10 cellular contexts compared by ENCODE assay signal in the genomic region with DNA sequence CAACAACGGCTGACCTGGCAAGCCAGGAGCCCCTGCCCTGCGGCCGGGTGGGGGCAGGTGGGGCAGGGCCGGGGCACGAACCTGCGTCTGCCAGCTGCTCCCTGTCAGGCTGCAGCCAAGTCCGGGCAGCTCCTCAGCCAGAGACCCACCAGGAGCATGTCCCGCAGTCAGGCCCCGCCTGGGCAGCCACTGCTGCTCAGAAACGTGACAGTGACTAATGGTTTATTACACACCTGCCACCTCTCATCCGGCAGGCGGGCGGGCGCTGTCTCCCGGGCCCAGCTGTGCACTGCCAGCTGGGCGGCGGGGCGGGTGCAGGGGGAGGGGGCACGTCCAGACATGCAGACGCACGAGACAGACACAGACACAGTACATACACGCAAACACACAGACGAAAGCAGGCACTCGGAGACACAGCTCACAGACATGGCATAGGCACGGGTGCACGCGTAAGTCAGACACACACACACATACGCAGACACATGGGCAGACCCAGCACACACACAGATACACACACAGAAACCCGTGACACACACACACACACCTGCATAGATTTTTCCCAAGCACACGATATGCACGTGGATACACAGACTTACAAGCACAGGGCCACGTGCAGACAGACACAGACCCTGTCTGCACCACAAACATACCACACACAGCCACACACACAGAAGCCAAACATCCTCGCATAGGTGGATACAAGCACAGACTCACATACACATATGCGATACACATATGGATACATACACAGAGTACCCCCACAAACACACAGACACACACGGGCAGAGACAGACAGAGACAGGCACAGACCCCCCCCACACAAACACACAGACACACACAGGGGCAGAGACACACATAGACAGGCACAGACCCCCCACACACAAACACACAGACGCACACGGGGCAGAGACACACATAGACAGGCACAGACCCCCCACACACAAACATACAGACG.
DNase-seq lines count a peak whose midpoint lies in the region; ATAC-seq and TF ChIP-seq lines count a peak whose summit lies in the region.
"Had no signal": no experiment of that assay in that cellular context is flagged by ENCODE, and none has a peak within 500 bp of the region (broad histone marks: within the 10 kb centered on the region; RNA-seq: fewer than 3 reads in every experiment).

No MANE protein-coding gene starts in this region.

- no peak for TF ChIP-seq CTCF in GM06990 (IDR thresholded peaks at IDR 0.05; ENCODE audit: insufficient read depth, low read length, poor library complexity, severe bottlenecking)
- TF ChIP-seq CTCF in neural progenitor cell (IDR thresholded peaks at IDR 0.05) = no peak

- no peak overlapping the region for H3K27ac ChIP-seq in neural progenitor cell

- no peak overlapping the region for H2AFZ ChIP-seq in neural progenitor cell (replicated peaks)

- H3K4me3 ChIP-seq in GM06990 (replicated peaks; ENCODE audit: low read depth, low read length) (no peak overlapping the region), neural progenitor cell (no peak overlapping the region)

- H3K27me3 Mint-ChIP-seq in neural progenitor cell (ENCODE audit: insufficient read depth, low read depth) = peaks cover 8% of the 10 kb centered on the region

- no peaks in the 10 kb centered on the region for H3K36me3 Mint-ChIP-seq in neural progenitor cell

- H3K9me3 Mint-ChIP-seq in neural progenitor cell = peaks cover 5% of the 10 kb centered on the region

- no peaks in the 10 kb centered on the region for H3K79me2 ChIP-seq in neural progenitor cell (ENCODE audit: low read depth)

- peaks cover 2% of the 10 kb centered on the region for H3F3A ChIP-seq in neural progenitor cell (ENCODE audit: low read depth)

- H3K9ac ChIP-seq in neural progenitor cell = no peak overlapping the region

- H3K36me3 ChIP-seq in GM06990 (ENCODE audit: control insufficient read depth, insufficient read depth, low read length) = no peaks in the 10 kb centered on the region
- H3K36me3 ChIP-seq in neural progenitor cell = no peaks in the 10 kb centered on the region

- peak overlapping the region; percentile 22 for H3K27ac Mint-ChIP-seq in neural progenitor cell

- H3K4me3 Mint-ChIP-seq in neural progenitor cell = no peak overlapping the region

- H3K9me3 ChIP-seq in neural progenitor cell (ENCODE audit: low read depth) = no peaks in the 10 kb centered on the region

- no peak for ATAC-seq in HG02852 (IDR thresholded peaks at IDR 0.05; ENCODE audit: unreplicated experiment)
- no peak for ATAC-seq in HG02884 (IDR thresholded peaks at IDR 0.05; ENCODE audit: unreplicated experiment)

- DNase-seq in GM06990 (ENCODE audit: extremely low read depth, insufficient read length) = peak; percentile 28
- DNase-seq in NCI-H2107 treated with DMSO at 0.1 percent for 48 hours (lab: John Stamatoyannopoulos, UW; ENCODE audit: unreplicated experiment) = peak; percentile 92
- DNase-seq in amniotic epithelial cell (ENCODE audit: low read depth) = peak; percentile 39
- no peak for DNase-seq in neural progenitor cell (ENCODE audit: low spot score)
- DNase-seq in NCI-H1930 (lab: John Stamatoyannopoulos, UW) = no peak
- no peak for DNase-seq in HuH-7.5 (ENCODE audit: low spot score)
- DNase-seq: effector CD8-positive, alpha-beta T cell; kidney had no signal

- peaks cover 14% of the 10 kb centered on the region for H3K4me1 Mint-ChIP-seq in neural progenitor cell

- H4K20me1 ChIP-seq in neural progenitor cell (ENCODE audit: low read depth) = no peaks in the 10 kb centered on the region

- H3K27me3 ChIP-seq in GM06990 (replicated peaks; ENCODE audit: control insufficient read depth, insufficient read depth, low read length) (no peaks in the 10 kb centered on the region; the same call in 1 of the 2 replicates), neural progenitor cell (peaks cover 5% of the 10 kb centered on the region)

- peaks cover 2% of the 10 kb centered on the region for H3K4me1 ChIP-seq in neural progenitor cell

- H3K4me2 ChIP-seq in neural progenitor cell = no peak overlapping the region

Comparison
In these comparisons a context has a peak if more than half of its experiments do, and no peak if none do; other contexts are left out.
1. DNase-seq: peak in GM06990 (single experiment), NCI-H2107 treated with DMSO at 0.1 percent for 48 hours (single experiment) and amniotic epithelial cell (single experiment); none in neural progenitor cell (single experiment), NCI-H1930 (0 of 2) and HuH-7.5 (single experiment).